22 cellular contexts compared by ENCODE assay signal in genomic region chr1:1071486-1072298, GRCh38. TPM values are rescaled to one million over a fixed set of nuclear protein-coding genes. Genes with fewer than 3 reads are reported as not detected.
A peak's percentile ranks its signal among the peaks of the same experiment; 100 is the strongest.
DNase-seq lines count a peak whose midpoint lies in the region; ATAC-seq and TF ChIP-seq lines count a peak whose summit lies in the region.
"Had no signal": no experiment of that assay in that cellular context is flagged by ENCODE, and none has a peak within 500 bp of the region (broad histone marks: within the 10 kb centered on the region; RNA-seq: fewer than 3 reads in every experiment).

No MANE protein-coding gene starts in this region.

- H3K79me2 ChIP-seq in HCT116 (ENCODE audit: insufficient read depth, low read length) (peaks cover 3% of the 10 kb centered on the region; the same call in 1 of the 2 replicates), trophoblast cell (ENCODE audit: control insufficient read depth, insufficient read depth, low read length, poor library complexity) (peaks cover 2% of the 10 kb centered on the region), MM.1S (ENCODE audit: low read length) (no peaks in the 10 kb centered on the region)

- intact Hi-C loops in HCT116 (cut with micrococcal nuclease), result loop anchor here (5.0 kb wide), 1 partner anchor 276 kb away; the partner anchor contains the start of gene DVL1
- intact Hi-C loops in esophagus squamous epithelium (cut with DNase I), result no loop called here
- intact Hi-C loops in spleen (cut with DNase I; ENCODE audit: low total_unique reads), result no loop called here

- H3K4me2 ChIP-seq in HCT116 (ENCODE audit: low read length) (no peak overlapping the region), trophoblast cell (ENCODE audit: low read length) (no peak overlapping the region), MM.1S (ENCODE audit: low read depth, low read length) (no peak overlapping the region)

- RAD21 ChIA-PET in HCT116 (lab: Charles Lee; ENCODE audit: low non-redundant PET in 1 of 2, low total read pairs in 2 of 2, uncharacterized antibody in 2 of 2, unreplicated experiment in 2 of 2), result interaction anchor here in 1 of 2 experiments (0.6 kb wide), 1 partner anchor 202 kb away, joined by 4 read pairs; the partner anchor contains the start of gene UBE2J2

- no peak overlapping the region for H3K4me3 Mint-ChIP-seq in activated CD4-positive, alpha-beta T cell treated with anti-CD3 and anti-CD28 coated beads, Interleukin-2, amount 10 ng/mL, durations not matched to agents 7 days and 5 days

- peaks cover 28% of the 10 kb centered on the region for H3K79me1 ChIP-seq in trophoblast cell (ENCODE audit: low read length)

- TF ChIP-seq CTCF in HCT116 (IDR thresholded peaks at IDR 0.05 in 2 of 3, conservative IDR thresholded peaks at IDR 0.05 in 1 of 3; ENCODE audit: borderline replicate concordance in 1 of 3, insufficient read depth in 1 of 3, low read depth in 2 of 3, low read length in 2 of 3) (no peak), esophagus squamous epithelium (IDR thresholded peaks at IDR 0.05) (no peak), spleen (IDR thresholded peaks at IDR 0.05 in 8 of 11, conservative IDR thresholded peaks at IDR 0.05 in 3 of 11) (no peak), MM.1S (IDR thresholded peaks at IDR 0.05; ENCODE audit: low read length) (no peak)

- H2BK12ac ChIP-seq in trophoblast cell (ENCODE audit: low read length), result peak overlapping the region; percentile 65

- H3K4me3 ChIP-seq in HCT116 (replicated peaks in 1 of 2; ENCODE audit: low read depth in 1 of 2, low read length in 2 of 2), result no peak overlapping the region
- peak overlapping the region in 2 of 4 donors; percentile 6 to 44 for H3K4me3 ChIP-seq in esophagus squamous epithelium
- no peak overlapping the region for H3K4me3 ChIP-seq in trophoblast cell (ENCODE audit: low read depth, low read length)
- H3K4me3 ChIP-seq in spleen, result no peak overlapping the region
- no peak overlapping the region for H3K4me3 ChIP-seq in MM.1S (ENCODE audit: low read length)
- H3K4me3 ChIP-seq: MG63, SJSA1 had no signal

- no peak for DNase-seq in activated CD4-positive, alpha-beta T cell treated with anti-CD3 and anti-CD28 coated beads, Interleukin-2, amount 10 ng/mL, durations not matched to agents 7 days and 5 days
- no peak for DNase-seq in activated CD4-positive, alpha-beta T cell treated with anti-CD3 and anti-CD28 coated beads, Interleukin-2, amount 50 U/mL, for 4 hours
- DNase-seq in HCT116 (ENCODE audit: low read depth, low spot score) (no peak), esophagus squamous epithelium (lab: John Stamatoyannopoulos, UW) (no peak), trophoblast cell (no peak), spleen (no peak), MM.1S (no peak), NCI-H526 (lab: John Stamatoyannopoulos, UW) (no peak)
- DNase-seq: 8988T, DMS53, GDM1, MG63, NCI-H1048, NCI-H1417 treated with DMSO at 0.1 percent for 48 hours, NCI-H1930, NCI-H345, NCI-H524, NCI-H82 had no signal

- H2AK5ac ChIP-seq in trophoblast cell (ENCODE audit: low read length), result peak overlapping the region; percentile 35

- no peaks in the 10 kb centered on the region for H3F3A ChIP-seq in MM.1S (ENCODE audit: insufficient read depth, low read length)

- H3K4ac ChIP-seq in trophoblast cell (ENCODE audit: low read depth, low read length), result peak overlapping the region; percentile 34

- CTCF ChIA-PET in activated CD4-positive, alpha-beta T cell treated with anti-CD3 and anti-CD28 coated beads, Interleukin-2, amount 10 ng/mL, durations not matched to agents 7 days and 5 days (lab: Charles Lee), result interaction anchor here (1.0 to 1.3 kb wide), 3 partner anchors 9 to 41 kb away, joined by 3 read pairs; no protein-coding TSS in a partner anchor
- CTCF ChIA-PET in HCT116 (lab: Charles Lee), result no interaction called here

- H3K14ac ChIP-seq in trophoblast cell (ENCODE audit: low read length), result no peak overlapping the region

- no peak overlapping the region for H2AFZ ChIP-seq in HCT116 (ENCODE audit: low read depth, low read length, poor library complexity, severe bottlenecking)
- H2AFZ ChIP-seq in trophoblast cell (ENCODE audit: insufficient read depth, low read length, poor library complexity), result no peak overlapping the region
- no peak overlapping the region for H2AFZ ChIP-seq in MM.1S (ENCODE audit: low read length)

- no peaks in the 10 kb centered on the region for H3K9me3 Mint-ChIP-seq in activated CD4-positive, alpha-beta T cell treated with anti-CD3 and anti-CD28 coated beads, Interleukin-2, amount 10 ng/mL, durations not matched to agents 7 days and 5 days

- ATAC-seq in HCT116, result no peak

- no peak overlapping the region for H2BK5ac ChIP-seq in trophoblast cell (ENCODE audit: low read depth, low read length, poor library complexity)

- no peak overlapping the region for H4K12ac ChIP-seq in trophoblast cell (ENCODE audit: low read depth, low read length)

- no peak overlapping the region for H4K8ac ChIP-seq in trophoblast cell (ENCODE audit: low read depth, low read length)

- peak overlapping the region; percentile 91; the same call in 1 of the 2 replicates for H3K27ac ChIP-seq in HCT116 (ENCODE audit: low read depth, low read length)
- peak overlapping the region in 3 of 4 donors; percentile 81 to 89 (median 82) for H3K27ac ChIP-seq in esophagus squamous epithelium
- no peak overlapping the region for H3K27ac ChIP-seq in trophoblast cell (ENCODE audit: low read depth, low read length)
- H3K27ac ChIP-seq in spleen, result no peak overlapping the region
- no peak overlapping the region for H3K27ac ChIP-seq in MM.1S (ENCODE audit: low read length)
- H3K27ac ChIP-seq: C4-2B, SJSA1 had no signal

- no peaks in the 10 kb centered on the region for H3K36me3 Mint-ChIP-seq in activated CD4-positive, alpha-beta T cell treated with anti-CD3 and anti-CD28 coated beads, Interleukin-2, amount 10 ng/mL, durations not matched to agents 7 days and 5 days (ENCODE audit: low read depth)

- H3K27me3 Mint-ChIP-seq in activated CD4-positive, alpha-beta T cell treated with anti-CD3 and anti-CD28 coated beads, Interleukin-2, amount 10 ng/mL, durations not matched to agents 7 days and 5 days, result no peaks in the 10 kb centered on the region

- H3K9me2 ChIP-seq in HCT116 (ENCODE audit: insufficient read depth) (no peaks in the 10 kb centered on the region), MM.1S (replicated peaks; ENCODE audit: insufficient read depth, low read length) (no peaks in the 10 kb centered on the region)

- TF ChIP-seq POLR2A in HCT116 (IDR thresholded peaks at IDR 0.05; ENCODE audit: borderline replicate concordance, extremely low read depth, insufficient read depth, insufficient read length) (no peak), esophagus squamous epithelium (IDR thresholded peaks at IDR 0.05) (no peak), spleen (IDR thresholded peaks at IDR 0.05) (no peak)

- peak overlapping the region; percentile 68 for H3K27ac Mint-ChIP-seq in activated CD4-positive, alpha-beta T cell treated with anti-CD3 and anti-CD28 coated beads, Interleukin-2, amount 10 ng/mL, durations not matched to agents 7 days and 5 days

- no TSS peak for BruUV-seq in HCT116 (replicated peaks; lab: Mats Ljungman, UMichigan)

- WGBS in esophagus squamous epithelium, 2 donors, result 93% methylated on average over 5 of the region's 56 CpGs; no CpG with 5 or more reads in 1 of the 2 donors
- no CpG with 5 or more reads among the region's 56 CpGs for WGBS in trophoblast cell (ENCODE audit: extremely low coverage, insufficient coverage, insufficient read length)
- 83 to 90% (median 86%) methylated on average over 22 to 56 of the region's 56 CpGs for WGBS in spleen, 5 donors

- H3K36me3 ChIP-seq in HCT116 (ENCODE audit: control insufficient read depth in 1 of 2, insufficient read depth in 2 of 2, low read length in 2 of 2) (no peaks in the 10 kb centered on the region), esophagus squamous epithelium (no peaks in the 10 kb centered on the region), trophoblast cell (ENCODE audit: control insufficient read depth in 1 of 2, insufficient read depth in 2 of 2, low read length in 2 of 2) (no peaks in the 10 kb centered on the region), spleen (no peaks in the 10 kb centered on the region), MM.1S (replicated peaks; ENCODE audit: insufficient read depth, low read length) (no peaks in the 10 kb centered on the region)
- H3K36me3 ChIP-seq: MG63, SJSA1 had no signal

- H3K9ac ChIP-seq in HCT116 (ENCODE audit: low read length) (no peak overlapping the region), trophoblast cell (ENCODE audit: low read length) (no peak overlapping the region), MM.1S (ENCODE audit: low read length) (no peak overlapping the region)

- H3K18ac ChIP-seq in trophoblast cell (ENCODE audit: low read length), result no peak overlapping the region

- H3K9me3 ChIP-seq in HCT116 (ENCODE audit: control insufficient read depth in 1 of 2, insufficient read depth in 1 of 2, low read depth in 1 of 2, low read length in 2 of 2) (no peaks in the 10 kb centered on the region), esophagus squamous epithelium (no peaks in the 10 kb centered on the region), trophoblast cell (ENCODE audit: insufficient read depth, low read depth, low read length) (peaks cover 4% of the 10 kb centered on the region), spleen (no peaks in the 10 kb centered on the region), MM.1S (replicated peaks; ENCODE audit: insufficient read depth, low read length) (no peaks in the 10 kb centered on the region)
- H3K9me3 ChIP-seq: MG63, SJSA1 had no signal

- peak overlapping the region; percentile 48 for H4K91ac ChIP-seq in trophoblast cell (ENCODE audit: low read depth, low read length)

- peaks cover 5% of the 10 kb centered on the region for H3K4me1 Mint-ChIP-seq in activated CD4-positive, alpha-beta T cell treated with anti-CD3 and anti-CD28 coated beads, Interleukin-2, amount 10 ng/mL, durations not matched to agents 7 days and 5 days

- peaks cover 38 to 66% of the 10 kb centered on the region in 2 experiments for H3K4me1 ChIP-seq in HCT116 (ENCODE audit: control insufficient read depth in 1 of 2, insufficient read depth in 2 of 2, low read length in 2 of 2)
- peaks cover 19 to 66% (median 25%) of the 10 kb centered on the region in 3 donors for H3K4me1 ChIP-seq in esophagus squamous epithelium
- peaks cover 36 to 45% of the 10 kb centered on the region in 2 experiments for H3K4me1 ChIP-seq in trophoblast cell (ENCODE audit: control insufficient read depth in 1 of 2, insufficient read depth in 2 of 2, low read length in 2 of 2)
- H3K4me1 ChIP-seq in spleen, result peaks cover 6 to 36% (median 25%) of the 10 kb centered on the region in 6 donors
- no peaks in the 10 kb centered on the region for H3K4me1 ChIP-seq in MM.1S (ENCODE audit: low read length)

- H4K20me1 ChIP-seq in HCT116 (ENCODE audit: insufficient read depth), result no peaks in the 10 kb centered on the region
- no peaks in the 10 kb centered on the region for H4K20me1 ChIP-seq in MM.1S (ENCODE audit: insufficient read depth, low read length)

- POLR2A ChIA-PET in activated CD4-positive, alpha-beta T cell treated with anti-CD3 and anti-CD28 coated beads, Interleukin-2, amount 10 ng/mL, durations not matched to agents 7 days and 5 days (lab: Charles Lee), result no interaction called here
- POLR2A ChIA-PET in HCT116 (lab: Charles Lee), result no interaction called here

- no peak for TF ChIP-seq RAD21 in HCT116 (IDR thresholded peaks at IDR 0.05; ENCODE audit: low read depth)

- no peak overlapping the region for H3K23ac ChIP-seq in trophoblast cell (ENCODE audit: low read length)

- no peak overlapping the region for H2BK120ac ChIP-seq in trophoblast cell (ENCODE audit: insufficient read depth, low read length, poor library complexity)

- H3K27me3 ChIP-seq in HCT116 (ENCODE audit: insufficient read depth, low read length) (no peaks in the 10 kb centered on the region), esophagus squamous epithelium (peaks cover 0 to 93% (median 8%) of the 10 kb centered on the region in 4 donors), trophoblast cell (ENCODE audit: insufficient read depth, low read length) (no peaks in the 10 kb centered on the region), spleen (replicated peaks in 1 of 7) (peaks cover 0 to 93% (median 55%) of the 10 kb centered on the region in 7 donors), MM.1S (replicated peaks; ENCODE audit: insufficient read depth, low read length) (peaks cover 80% of the 10 kb centered on the region)
- H3K27me3 ChIP-seq: MG63 had no signal

RNA-seq across cellular contexts. Expression of gene RNF223, which starts 2.4 kb away (rescaled TPM):
- not detected for total RNA-seq in activated CD4-positive, alpha-beta T cell treated with anti-CD3 and anti-CD28 coated beads, Interleukin-2, amount 10 ng/mL, durations not matched to agents 7 days and 5 days
- total RNA-seq in HCT116 (2021; ENCODE audit: unreplicated experiment), result 6.3 TPM
- 8.6 and 8.7 TPM in 2 replicates for polyA plus RNA-seq in HCT116 (2012)
- total RNA-seq in esophagus squamous epithelium, result 10 to 100 TPM; 11.8 to 25.3 (median 12.3) TPM
- polyA plus RNA-seq in trophoblast cell (2013), result 3.2 and 3.4 TPM in 2 replicates
- total RNA-seq in spleen, result not detected
- polyA plus RNA-seq in spleen, result not detected
- total RNA-seq: H4, LHCN-M2, SJSA1 had no signal

RNA-seq across cellular contexts. Expression of gene C1orf159, which starts 44.2 kb away (rescaled TPM):
- 10 to 100 TPM; 18.0 to 22.0 TPM for total RNA-seq in activated CD4-positive, alpha-beta T cell treated with anti-CD3 and anti-CD28 coated beads, Interleukin-2, amount 10 ng/mL, durations not matched to agents 7 days and 5 days
- total RNA-seq in HCT116 (2021; ENCODE audit: unreplicated experiment) (22.7 TPM), esophagus squamous epithelium (10 to 100 TPM in 3 of 4 donors, 1 to 10 TPM in 1; 6.9 to 19.6 (median 14.7) TPM), spleen (10 to 100 TPM; 12.1 to 22.5 (median 18.7) TPM)
- polyA plus RNA-seq in HCT116 (2012), result 11.0 and 13.4 TPM in 2 replicates
- polyA plus RNA-seq in trophoblast cell (2013), result 12.1 and 12.5 TPM in 2 replicates
- polyA plus RNA-seq in spleen, result 10 to 100 TPM in 2 of 3 donors, 1 to 10 TPM in 1; 8.5 to 25.7 (median 24.1) TPM

RNA-seq across cellular contexts. Expression of gene AGRN, which starts 51.8 kb away (rescaled TPM):
- 1 to 10 TPM; 7.4 to 8.3 TPM for total RNA-seq in activated CD4-positive, alpha-beta T cell treated with anti-CD3 and anti-CD28 coated beads, Interleukin-2, amount 10 ng/mL, durations not matched to agents 7 days and 5 days
- 134 TPM for total RNA-seq in HCT116 (2021; ENCODE audit: unreplicated experiment)
- 71.3 and 82.2 TPM in 2 replicates for polyA plus RNA-seq in HCT116 (2012)
- total RNA-seq in esophagus squamous epithelium, result 10 to 100 TPM; 20.0 to 35.8 (median 32.0) TPM
- polyA plus RNA-seq in trophoblast cell (2013), result 92.6 and 100 TPM in 2 replicates
- 10 to 100 TPM; 10.6 to 27.2 (median 16.9) TPM for total RNA-seq in spleen
- polyA plus RNA-seq in spleen, result 10 to 100 TPM in 1 of 3 donors, 1 to 10 TPM in 2; 4.6 to 16.3 (median 5.6) TPM

RNA-seq across cellular contexts. Expression of gene ISG15, which starts 58.4 kb away (rescaled TPM):
- total RNA-seq in activated CD4-positive, alpha-beta T cell treated with anti-CD3 and anti-CD28 coated beads, Interleukin-2, amount 10 ng/mL, durations not matched to agents 7 days and 5 days, result 100 to 1,000 TPM; 237 to 332 TPM
- total RNA-seq in HCT116 (2021; ENCODE audit: unreplicated experiment) (140 TPM), esophagus squamous epithelium (10 to 100 TPM in 2 of 4 donors, 1 to 10 TPM in 2; 7.2 to 44.3 (median 10.3) TPM), spleen (10 to 100 TPM; 23.3 to 93.8 (median 51.0) TPM)
- polyA plus RNA-seq in HCT116 (2012), result 209 and 352 TPM in 2 replicates
- 69.0 and 69.9 TPM in 2 replicates for polyA plus RNA-seq in trophoblast cell (2013)
- polyA plus RNA-seq in spleen, result 100 to 1,000 TPM; 131 to 230 (median 163) TPM

Comparison
In these comparisons a context has a peak if more than half of its experiments do, and no peak if none do; other contexts are left out.
1. H3K27ac ChIP-seq: peak in HCT116 (single experiment) and esophagus squamous epithelium (3 of 4); none in trophoblast cell (single experiment), spleen (0 of 8) and MM.1S (single experiment).